Comparison of ENCODE assay signal across 1 cellular context in the genomic region with DNA sequence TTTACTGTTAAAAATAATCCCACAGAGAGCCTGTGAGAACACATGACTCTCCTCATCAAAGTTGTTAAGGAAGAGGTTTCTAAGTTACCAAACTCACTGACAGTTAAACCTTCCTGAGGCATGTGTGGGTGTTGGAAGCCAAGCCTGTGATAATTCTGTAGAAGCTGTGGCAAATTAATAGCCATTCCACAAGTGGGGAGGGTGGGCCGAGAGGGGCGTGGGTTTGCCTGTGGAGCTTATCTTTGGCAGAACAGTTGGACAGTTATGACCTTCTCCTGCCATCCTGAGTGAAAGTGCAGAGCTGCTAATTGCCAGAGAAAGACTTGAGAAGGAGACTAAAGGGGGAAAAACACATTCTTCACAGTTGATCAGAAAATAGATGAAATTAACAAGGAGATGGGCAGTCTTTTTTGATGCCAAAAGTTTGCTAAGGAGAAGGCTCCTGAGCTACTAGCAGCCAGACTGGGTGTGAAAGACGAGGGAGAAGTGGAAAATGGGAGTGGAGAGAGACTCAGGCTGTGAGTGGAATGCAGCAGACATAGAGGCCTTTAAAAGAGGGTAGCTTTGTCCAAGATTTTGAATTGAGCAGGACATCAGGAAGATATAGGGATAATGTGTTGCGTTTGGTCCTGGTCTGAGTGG.
TF ChIP-seq lines count a peak whose summit lies in the region.

No MANE protein-coding gene starts in this region.

TF ChIP-seq in K562, 482 proteins besides CTCF, POLR2A, EP300 and RAD21 (continued from another document and continues in another):
- TF ChIP-seq, protein P1, sequence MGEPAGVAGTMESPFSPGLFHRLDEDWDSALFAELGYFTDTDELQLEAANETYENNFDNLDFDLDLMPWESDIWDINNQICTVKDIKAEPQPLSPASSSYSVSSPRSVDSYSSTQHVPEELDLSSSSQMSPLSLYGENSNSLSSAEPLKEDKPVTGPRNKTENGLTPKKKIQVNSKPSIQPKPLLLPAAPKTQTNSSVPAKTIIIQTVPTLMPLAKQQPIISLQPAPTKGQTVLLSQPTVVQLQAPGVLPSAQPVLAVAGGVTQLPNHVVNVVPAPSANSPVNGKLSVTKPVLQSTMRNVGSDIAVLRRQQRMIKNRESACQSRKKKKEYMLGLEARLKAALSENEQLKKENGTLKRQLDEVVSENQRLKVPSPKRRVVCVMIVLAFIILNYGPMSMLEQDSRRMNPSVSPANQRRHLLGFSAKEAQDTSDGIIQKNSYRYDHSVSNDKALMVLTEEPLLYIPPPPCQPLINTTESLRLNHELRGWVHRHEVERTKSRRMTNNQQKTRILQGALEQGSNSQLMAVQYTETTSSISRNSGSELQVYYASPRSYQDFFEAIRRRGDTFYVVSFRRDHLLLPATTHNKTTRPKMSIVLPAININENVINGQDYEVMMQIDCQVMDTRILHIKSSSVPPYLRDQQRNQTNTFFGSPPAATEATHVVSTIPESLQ (CRISPR knock-in tag; IDR thresholded peaks at IDR 0.05), result no peak
- no peak for TF ChIP-seq CREBBP (IDR thresholded peaks at IDR 0.05; ENCODE audit: low read depth, low read length)
- TF ChIP-seq, protein P2, sequence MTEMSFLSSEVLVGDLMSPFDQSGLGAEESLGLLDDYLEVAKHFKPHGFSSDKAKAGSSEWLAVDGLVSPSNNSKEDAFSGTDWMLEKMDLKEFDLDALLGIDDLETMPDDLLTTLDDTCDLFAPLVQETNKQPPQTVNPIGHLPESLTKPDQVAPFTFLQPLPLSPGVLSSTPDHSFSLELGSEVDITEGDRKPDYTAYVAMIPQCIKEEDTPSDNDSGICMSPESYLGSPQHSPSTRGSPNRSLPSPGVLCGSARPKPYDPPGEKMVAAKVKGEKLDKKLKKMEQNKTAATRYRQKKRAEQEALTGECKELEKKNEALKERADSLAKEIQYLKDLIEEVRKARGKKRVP (CRISPR knock-in tag; IDR thresholded peaks at IDR 0.05), result no peak
- TF ChIP-seq, protein P3, sequence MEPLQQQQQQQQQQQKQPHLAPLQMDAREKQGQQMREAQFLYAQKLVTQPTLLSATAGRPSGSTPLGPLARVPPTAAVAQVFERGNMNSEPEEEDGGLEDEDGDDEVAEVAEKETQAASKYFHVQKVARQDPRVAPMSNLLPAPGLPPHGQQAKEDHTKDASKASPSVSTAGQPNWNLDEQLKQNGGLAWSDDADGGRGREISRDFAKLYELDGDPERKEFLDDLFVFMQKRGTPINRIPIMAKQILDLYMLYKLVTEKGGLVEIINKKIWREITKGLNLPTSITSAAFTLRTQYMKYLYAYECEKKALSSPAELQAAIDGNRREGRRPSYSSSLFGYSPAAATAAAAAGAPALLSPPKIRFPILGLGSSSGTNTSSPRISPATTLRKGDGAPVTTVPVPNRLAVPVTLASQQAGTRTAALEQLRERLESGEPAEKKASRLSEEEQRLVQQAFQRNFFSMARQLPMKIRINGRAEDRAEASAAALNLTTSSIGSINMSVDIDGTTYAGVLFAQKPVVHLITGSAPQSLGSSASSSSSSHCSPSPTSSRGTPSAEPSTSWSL (CRISPR knock-in tag; IDR thresholded peaks at IDR 0.05; ENCODE audit: borderline replicate concordance), result no peak
- TF ChIP-seq MLX (CRISPR knock-in tag; conservative IDR thresholded peaks at IDR 0.05), result no peak
- TF ChIP-seq ZNF707 (CRISPR knock-in tag; conservative IDR thresholded peaks at IDR 0.05), result no peak
- TF ChIP-seq ZNF77 (CRISPR knock-in tag; IDR thresholded peaks at IDR 0.05), result no peak
- TF ChIP-seq TGIF2 (CRISPR knock-in tag; IDR thresholded peaks at IDR 0.05), result no peak
- TF ChIP-seq, protein P4, sequence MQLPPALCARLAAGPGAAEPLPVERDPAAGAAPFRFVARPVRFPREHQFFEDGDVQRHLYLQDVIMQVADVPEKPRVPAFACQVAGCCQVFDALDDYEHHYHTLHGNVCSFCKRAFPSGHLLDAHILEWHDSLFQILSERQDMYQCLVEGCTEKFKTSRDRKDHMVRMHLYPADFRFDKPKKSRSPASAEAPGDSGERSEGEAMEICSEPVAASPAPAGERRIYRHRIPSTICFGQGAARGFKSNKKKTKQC (CRISPR knock-in tag; IDR thresholded peaks at IDR 0.05), result no peak
- TF ChIP-seq ZNF79 (CRISPR knock-in tag; IDR thresholded peaks at IDR 0.05; ENCODE audit: low read depth), result no peak
- TF ChIP-seq HMG20B (CRISPR knock-in tag; IDR thresholded peaks at IDR 0.05), result no peak
- no peak for TF ChIP-seq ZNF75A (CRISPR knock-in tag; IDR thresholded peaks at IDR 0.05)
- peak; percentile 50; the same call in 1 of the 2 replicates for TF ChIP-seq MYC (IDR thresholded peaks at IDR 0.05; ENCODE audit: low read depth, low read length)
- TF ChIP-seq MYC (CRISPR knock-in tag; IDR thresholded peaks at IDR 0.05; ENCODE audit: borderline replicate concordance, low read depth), result no peak
- TF ChIP-seq ZFP36 (IDR thresholded peaks at IDR 0.05; ENCODE audit: low read depth, low read length, partially characterized antibody), result no peak
- no peak for TF ChIP-seq RB1 (IDR thresholded peaks at IDR 0.05; ENCODE audit: low read depth)
- no peak for TF ChIP-seq DIDO1 (tag; IDR thresholded peaks at IDR 0.05; ENCODE audit: low read depth)
- TF ChIP-seq ZNF316 (IDR thresholded peaks at IDR 0.05), result no peak
- TF ChIP-seq ZBTB11 (CRISPR knock-in tag; IDR thresholded peaks at IDR 0.05), result no peak; a peak in 1 of 6 replicates
- peak; percentile 30 for TF ChIP-seq ZNF197 (CRISPR knock-in tag; IDR thresholded peaks at IDR 0.05; ENCODE audit: low read depth)
- peak; percentile 27; the same call in 1 of the 2 replicates for TF ChIP-seq BHLHE40 (IDR thresholded peaks at IDR 0.05; ENCODE audit: low read length)
- no peak for TF ChIP-seq NR2F6 (CRISPR knock-in tag; IDR thresholded peaks at IDR 0.05)
- TF ChIP-seq ZBTB8A (IDR thresholded peaks at IDR 0.05; ENCODE audit: partially characterized antibody), result no peak
- no peak for TF ChIP-seq ZNF57 (CRISPR knock-in tag; IDR thresholded peaks at IDR 0.05)
- TF ChIP-seq HCFC1 (IDR thresholded peaks at IDR 0.05; ENCODE audit: low read depth, low read length), result no peak
- no peak for TF ChIP-seq ZNF311 (CRISPR knock-in tag; IDR thresholded peaks at IDR 0.05)
- TF ChIP-seq KDM1A (IDR thresholded peaks at IDR 0.05), result peak; percentile 41 to 46; a peak in 2 of 4 replicates
- TF ChIP-seq BCL6 (CRISPR knock-in tag; IDR thresholded peaks at IDR 0.05), result no peak
- no peak for TF ChIP-seq ZNF165 (CRISPR knock-in tag; IDR thresholded peaks at IDR 0.05; ENCODE audit: borderline replicate concordance)
- no peak for TF ChIP-seq ZNF124 (CRISPR knock-in tag; IDR thresholded peaks at IDR 0.05)
- TF ChIP-seq, protein P5, sequence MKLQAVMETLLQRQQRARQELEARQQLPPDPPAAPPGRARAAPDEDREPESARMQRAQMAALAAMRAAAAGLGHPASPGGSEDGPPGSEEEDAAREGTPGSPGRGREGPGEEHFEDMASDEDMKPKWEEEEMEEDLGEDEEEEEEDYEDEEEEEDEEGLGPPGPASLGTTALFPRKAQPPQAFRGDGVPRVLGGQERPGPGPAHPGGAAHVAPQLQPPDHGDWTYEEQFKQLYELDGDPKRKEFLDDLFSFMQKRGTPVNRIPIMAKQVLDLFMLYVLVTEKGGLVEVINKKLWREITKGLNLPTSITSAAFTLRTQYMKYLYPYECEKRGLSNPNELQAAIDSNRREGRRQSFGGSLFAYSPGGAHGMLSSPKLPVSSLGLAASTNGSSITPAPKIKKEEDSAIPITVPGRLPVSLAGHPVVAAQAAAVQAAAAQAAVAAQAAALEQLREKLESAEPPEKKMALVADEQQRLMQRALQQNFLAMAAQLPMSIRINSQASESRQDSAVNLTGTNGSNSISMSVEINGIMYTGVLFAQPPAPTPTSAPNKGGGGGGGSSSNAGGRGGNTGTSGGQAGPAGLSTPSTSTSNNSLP (IDR thresholded peaks at IDR 0.05; ENCODE audit: borderline replicate concordance, low read depth, low read length), result 0 out of 2 replicates have a peak, but pooled peaks have one; percentile 73
- TF ChIP-seq TAF15 (IDR thresholded peaks at IDR 0.05; ENCODE audit: low read depth, low read length), result no peak
- no peak for TF ChIP-seq ZNF280B (CRISPR knock-in tag; IDR thresholded peaks at IDR 0.05)
- TF ChIP-seq GATA2 (CRISPR knock-in tag; IDR thresholded peaks at IDR 0.05), result peak; percentile 16; the same call in 1 of the 2 replicates
- TF ChIP-seq MLLT1 (IDR thresholded peaks at IDR 0.05), result no peak
- no peak for TF ChIP-seq ZFX (CRISPR knock-in tag; IDR thresholded peaks at IDR 0.05)
- TF ChIP-seq TSC22D4 (tag; IDR thresholded peaks at IDR 0.05), result no peak
- TF ChIP-seq, protein P6, sequence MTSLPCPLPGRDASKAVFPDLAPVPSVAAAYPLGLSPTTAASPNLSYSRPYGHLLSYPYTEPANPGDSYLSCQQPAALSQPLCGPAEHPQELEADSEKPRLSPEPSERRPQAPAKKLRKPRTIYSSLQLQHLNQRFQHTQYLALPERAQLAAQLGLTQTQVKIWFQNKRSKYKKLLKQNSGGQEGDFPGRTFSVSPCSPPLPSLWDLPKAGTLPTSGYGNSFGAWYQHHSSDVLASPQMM (CRISPR knock-in tag; IDR thresholded peaks at IDR 0.05), result no peak
- peak in 1 of 2 experiments; percentile 56; a peak in 1 of 4 replicates for TF ChIP-seq TEAD1 (CRISPR knock-in tag; IDR thresholded peaks at IDR 0.05)
- no peak for TF ChIP-seq CBX2 (IDR thresholded peaks at IDR 0.05; ENCODE audit: insufficient read depth, low read length, poor library complexity, severe bottlenecking)
- TF ChIP-seq NFYB (IDR thresholded peaks at IDR 0.05; ENCODE audit: extremely low read depth, insufficient read length), result no peak
- TF ChIP-seq, protein P7, sequence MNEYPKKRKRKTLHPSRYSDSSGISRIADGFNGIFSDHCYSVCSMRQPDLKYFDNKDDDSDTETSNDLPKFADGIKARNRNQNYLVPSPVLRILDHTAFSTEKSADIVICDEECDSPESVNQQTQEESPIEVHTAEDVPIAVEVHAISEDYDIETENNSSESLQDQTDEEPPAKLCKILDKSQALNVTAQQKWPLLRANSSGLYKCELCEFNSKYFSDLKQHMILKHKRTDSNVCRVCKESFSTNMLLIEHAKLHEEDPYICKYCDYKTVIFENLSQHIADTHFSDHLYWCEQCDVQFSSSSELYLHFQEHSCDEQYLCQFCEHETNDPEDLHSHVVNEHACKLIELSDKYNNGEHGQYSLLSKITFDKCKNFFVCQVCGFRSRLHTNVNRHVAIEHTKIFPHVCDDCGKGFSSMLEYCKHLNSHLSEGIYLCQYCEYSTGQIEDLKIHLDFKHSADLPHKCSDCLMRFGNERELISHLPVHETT (CRISPR knock-in tag; conservative IDR thresholded peaks at IDR 0.05 in 1 of 2, IDR thresholded peaks at IDR 0.05 in 1 of 2), result no peak
- no peak for TF ChIP-seq ZBED1 (IDR thresholded peaks at IDR 0.05)
- no peak for TF ChIP-seq ZNF23 (CRISPR knock-in tag; IDR thresholded peaks at IDR 0.05)
- TF ChIP-seq ZNF695 (CRISPR knock-in tag; IDR thresholded peaks at IDR 0.05), result no peak
- TF ChIP-seq ATF3 (IDR thresholded peaks at IDR 0.05), result no peak
- TF ChIP-seq ATF3 (CRISPR knock-in tag; conservative IDR thresholded peaks at IDR 0.05), result no peak
- peak; percentile 74 for TF ChIP-seq CBFA2T2 (conservative IDR thresholded peaks at IDR 0.05)
